In genomic region chr1:110088739-110089316, GRCh38 we compare ENCODE assay signal across 14 cellular contexts. TPM values are rescaled to one million over a fixed set of nuclear protein-coding genes. Genes with fewer than 3 reads are reported as not detected.
DNase-seq lines count a peak whose midpoint lies in the region; ATAC-seq, FAIRE-seq and TF ChIP-seq lines count a peak whose summit lies in the region.
"Had no signal": no experiment of that assay in that cellular context is flagged by ENCODE, and none has a peak within 500 bp of the region (broad histone marks: within the 10 kb centered on the region; RNA-seq: fewer than 3 reads in every experiment).

No MANE protein-coding gene starts in this region.

- H3K36me3 ChIP-seq in BLaER1 treated with 17β-estradiol and CSF1 and Interleukin-3, amounts not matched to agents 10 nM and 100 nM, result no peaks in the 10 kb centered on the region
- no peaks in the 10 kb centered on the region for H3K36me3 ChIP-seq in Karpas-422 (ENCODE audit: insufficient read depth, low read length)
- H3K36me3 ChIP-seq in H1 (ENCODE audit: control insufficient read depth in 2 of 4, insufficient read depth in 4 of 4, low read length in 3 of 4), result peaks cover 0 to 5% (median 0%) of the 10 kb centered on the region in 4 experiments; a peak in 1 of 8 replicates

- 77% methylated on average over 10 of the region's 10 CpGs; no CpG with 5 or more reads in 1 of the 2 experiments for WGBS in H1 (ENCODE audit: extremely low coverage in 1 of 2, insufficient coverage in 1 of 2, insufficient read length in 1 of 2, insufficient replicate concordance in 2 of 2, low coverage in 1 of 2, low lambda C conversion rate in 2 of 2, missing lambda C conversion rate in 1 of 2), 2 experiments
- WGBS in lower leg skin, 2 donors, result 78 to 83% methylated on average over 9 to 10 of the region's 10 CpGs

- H3K27ac ChIP-seq in BLaER1 treated with 17β-estradiol and CSF1 and Interleukin-3, amounts not matched to agents 10 nM and 100 nM, result peak overlapping the region in 7 of 11 experiments; percentile 27 to 72 (median 57); a peak in 11 of 22 replicates
- peak overlapping the region; percentile 87 for H3K27ac ChIP-seq in Karpas-422 (ENCODE audit: low read length)
- no peak overlapping the region for H3K27ac ChIP-seq in H1 (ENCODE audit: low read depth, low read length)
- H3K27ac ChIP-seq: C4-2B had no signal

- H2AFZ ChIP-seq in Karpas-422 (ENCODE audit: low read length) (no peak overlapping the region), H1 (ENCODE audit: low read length) (no peak overlapping the region)

- H2BK15ac ChIP-seq in H1 (ENCODE audit: low read length), result no peak overlapping the region

- no peak overlapping the region for H3K56ac ChIP-seq in H1 (replicated peaks; ENCODE audit: insufficient read length, low read depth, low read length)

- H4K8ac ChIP-seq in H1 (ENCODE audit: extremely low read depth, insufficient read depth, low read length), result no peak overlapping the region

- no peak for TF ChIP-seq RAD21 in H1 (IDR thresholded peaks at IDR 0.05 in 1 of 2, conservative IDR thresholded peaks at IDR 0.05 in 1 of 2; ENCODE audit: low read depth in 2 of 2, low read length in 2 of 2)

- intact Hi-C loops in posterior vena cava (cut with DNase I), result no loop called here
- intact Hi-C loops in lower leg skin (cut with DNase I; ENCODE audit: low total_unique reads), result no loop called here

- peaks cover 30 to 53% (median 41%) of the 10 kb centered on the region in 10 experiments for H3K4me1 ChIP-seq in BLaER1 treated with 17β-estradiol and CSF1 and Interleukin-3, amounts not matched to agents 10 nM and 100 nM
- H3K4me1 ChIP-seq in Karpas-422 (ENCODE audit: low read length), result peaks cover 99% of the 10 kb centered on the region
- peaks cover 0 to 17% (median 8%) of the 10 kb centered on the region in 4 experiments; a peak in 6 of 7 replicates for H3K4me1 ChIP-seq in H1 (replicated peaks in 1 of 4; ENCODE audit: control insufficient read depth in 3 of 4, insufficient read depth in 4 of 4, low read length in 3 of 4)

- POLR2A ChIA-PET in H1 (lab: Charles Lee; ENCODE audit: partially characterized antibody), result interaction anchor here (1.0 to 2.6 kb wide), 3 partner anchors 17 to 38 kb away, joined by 3 to 10 read pairs (median 4); no protein-coding TSS in a partner anchor

- no peak overlapping the region for H4K91ac ChIP-seq in H1 (replicated peaks; ENCODE audit: insufficient read length, low read length)

- H3K4me2 ChIP-seq in BLaER1 treated with 17β-estradiol and CSF1 and Interleukin-3, amounts not matched to agents 10 nM and 100 nM, result peak overlapping the region; percentile 60 to 97 (median 85)
- H3K4me2 ChIP-seq in Karpas-422 (ENCODE audit: low read depth, low read length, poor library complexity, severe bottlenecking), result no peak overlapping the region
- H3K4me2 ChIP-seq in H1 (ENCODE audit: insufficient read depth in 1 of 2, low read depth in 2 of 2, low read length in 2 of 2), result no peak overlapping the region

- no peak overlapping the region for H2BK120ac ChIP-seq in H1 (replicated peaks; ENCODE audit: low read depth, low read length)

- peak overlapping the region; percentile 44; the same call in 1 of the 2 replicates for H2BK12ac ChIP-seq in H1 (ENCODE audit: low read depth, low read length)

- H2AK5ac ChIP-seq in H1 (ENCODE audit: low read depth, low read length), result 0 out of 2 replicates have a peak overlapping the region, but pooled peaks have one; percentile 19

- H3K79me1 ChIP-seq in H1 (ENCODE audit: low read depth, low read length), result no peaks in the 10 kb centered on the region

- TF ChIP-seq EP300 in H1 (IDR thresholded peaks at IDR 0.05; ENCODE audit: borderline replicate concordance in 1 of 2, low read depth in 2 of 2, low read length in 2 of 2), result no peak

- peaks cover 35 to 42% (median 39%) of the 10 kb centered on the region in 11 experiments for H3K27me3 ChIP-seq in BLaER1 treated with 17β-estradiol and CSF1 and Interleukin-3, amounts not matched to agents 10 nM and 100 nM
- H3K27me3 ChIP-seq in Karpas-422 (ENCODE audit: low read length) (no peaks in the 10 kb centered on the region), H1 (replicated peaks in 1 of 4; ENCODE audit: control insufficient read depth in 3 of 4, extremely low read depth in 1 of 4, insufficient read depth in 3 of 4, low read length in 3 of 4) (peaks cover 31 to 48% (median 39%) of the 10 kb centered on the region in 4 experiments)

- no peak overlapping the region for H3K4ac ChIP-seq in H1 (replicated peaks; ENCODE audit: insufficient read length, low read depth, low read length)

- H3K23ac ChIP-seq in H1 (ENCODE audit: insufficient read length), result no peak overlapping the region

- H3K18ac ChIP-seq in H1 (ENCODE audit: extremely low read depth, low read length), result peak overlapping the region; percentile 15; the same call in 1 of the 2 replicates

- FAIRE-seq in H1 (lab: Jason Lieb, UNC), result no peak
- FAIRE-seq: H54 had no signal

- no peak for TF ChIP-seq POLR2A in H1 (IDR thresholded peaks at IDR 0.05; ENCODE audit: control extremely low read depth in 1 of 2, low read depth in 2 of 2, low read length in 2 of 2)
- no peak for TF ChIP-seq POLR2A in lower leg skin (IDR thresholded peaks at IDR 0.05)

- H3K4me3 ChIP-seq in BLaER1 treated with 17β-estradiol and CSF1 and Interleukin-3, amounts not matched to agents 10 nM and 100 nM, result no peak overlapping the region
- no peak overlapping the region for H3K4me3 ChIP-seq in Karpas-422 (ENCODE audit: low read length)
- no peak overlapping the region for H3K4me3 ChIP-seq in H1 (ENCODE audit: extremely low read depth in 1 of 4, insufficient read depth in 2 of 4, low read depth in 3 of 4, low read length in 4 of 4)
- H3K4me3 ChIP-seq in lower leg skin (ENCODE audit: low read depth, poor library complexity, severe bottlenecking), result no peak overlapping the region

- H4K20me1 ChIP-seq in BLaER1 treated with 17β-estradiol and CSF1 and Interleukin-3, amounts not matched to agents 10 nM and 100 nM, result peaks cover 0 to 17% (median 8%) of the 10 kb centered on the region in 11 experiments; a peak in 12 of 22 replicates
- H4K20me1 ChIP-seq in Karpas-422 (ENCODE audit: insufficient read depth, low read depth, low read length), result no peaks in the 10 kb centered on the region
- H4K20me1 ChIP-seq in H1 (replicated peaks in 1 of 2; ENCODE audit: control insufficient read depth in 1 of 2, insufficient read depth in 2 of 2, low read length in 2 of 2), result peaks cover 2 to 7% of the 10 kb centered on the region in 2 experiments

- CTCF ChIA-PET in H1 (lab: Charles Lee; ENCODE audit: partially characterized antibody), result interaction anchor here (0.6 to 52.4 kb wide), 26 partner anchors 8 to 558 kb away, joined by 3 to 1450 read pairs (median 4); partner anchors contain the start of genes ALX3, SLC6A17, STRIP1 and UBL4B

- DNase-seq in Karpas-422, result no peak
- DNase-seq in H1 (ENCODE audit: low read depth in 1 of 2, low spot score in 2 of 2), result no peak
- peak; percentile 69 for DNase-seq in posterior vena cava (ENCODE audit: low spot score)
- DNase-seq in lower leg skin (ENCODE audit: low spot score in 2 of 2), result no peak
- DNase-seq in COLO829 (ENCODE audit: low spot score), result no peak

- no peak for TF ChIP-seq CTCF in H1 (IDR thresholded peaks at IDR 0.05; ENCODE audit: control extremely low read depth in 1 of 3, insufficient read depth in 1 of 3, low read depth in 1 of 3, low read length in 3 of 3)
- TF ChIP-seq CTCF in lower leg skin (IDR thresholded peaks at IDR 0.05), result no peak

- peaks cover 8% of the 10 kb centered on the region; the same call in 1 of the 2 replicates for H3K23me2 ChIP-seq in H1 (ENCODE audit: low read depth, low read length)

- no peak overlapping the region for H2BK20ac ChIP-seq in H1 (ENCODE audit: low read length)

- H3K79me2 ChIP-seq in Karpas-422 (ENCODE audit: low read length) (no peaks in the 10 kb centered on the region), H1 (ENCODE audit: control insufficient read depth in 1 of 2, insufficient read depth in 2 of 2, low read length in 2 of 2) (no peaks in the 10 kb centered on the region)

- peak overlapping the region in 5 of 11 experiments; percentile 10 to 62 (median 45); a peak in 8 of 22 replicates for H3K9ac ChIP-seq in BLaER1 treated with 17β-estradiol and CSF1 and Interleukin-3, amounts not matched to agents 10 nM and 100 nM
- H3K9ac ChIP-seq in Karpas-422 (ENCODE audit: low read length) (peak overlapping the region; percentile 58), H1 (replicated peaks in 1 of 4; ENCODE audit: extremely low read depth in 1 of 4, low read depth in 3 of 4, low read length in 3 of 4) (no peak overlapping the region)

- H3K9me3 ChIP-seq in BLaER1 treated with 17β-estradiol and CSF1 and Interleukin-3, amounts not matched to agents 10 nM and 100 nM (replicated peaks in 1 of 11), result no peaks in the 10 kb centered on the region
- no peaks in the 10 kb centered on the region for H3K9me3 ChIP-seq in Karpas-422 (ENCODE audit: low read length)
- H3K9me3 ChIP-seq in H1 (ENCODE audit: insufficient read depth in 2 of 2, low read depth in 1 of 2, low read length in 1 of 2), result no peaks in the 10 kb centered on the region
- H3K9me3 ChIP-seq: Caco-2 had no signal

- H4K5ac ChIP-seq in H1 (ENCODE audit: insufficient read length, low read depth, low read length), result no peak overlapping the region

- no peak for ATAC-seq in GM18511 (IDR thresholded peaks at IDR 0.05; ENCODE audit: unreplicated experiment)
- ATAC-seq in GM18519 (IDR thresholded peaks at IDR 0.05; ENCODE audit: low FRiP score, unreplicated experiment), result no peak

- no peaks in the 10 kb centered on the region for H3K9me2 ChIP-seq in Karpas-422 (replicated peaks; ENCODE audit: insufficient read depth, low read length)

- no peak overlapping the region for H2BK5ac ChIP-seq in H1 (ENCODE audit: low read depth, low read length)

- no peak overlapping the region for H3K14ac ChIP-seq in H1 (ENCODE audit: insufficient read length)

RNA-seq across cellular contexts. Expression of gene ALX3, which starts 18.4 kb away (rescaled TPM):
- total RNA-seq in Karpas-422 (2014; rRNA removed; shearing (Covaris generic); ENCODE audit: low replicate concordance), result not detected in 2 replicates
- total RNA-seq in H1 (2021; fragmentation: NEBNext Ultra II Directional; extraction: Animal tissue kit (Norgen Biotek cat#: 25700)), result not detected in 2 replicates
- 0.06 and 0.20 TPM in 2 replicates for polyA plus RNA-seq in H1 (2011; rRNA removed)
- polyA plus RNA-seq in H1 (2011; cell fraction: cytosol; rRNA removed), result 0.05 TPM
- polyA plus RNA-seq in H1 (2011; cell fraction: nucleus; rRNA removed), result not detected
- 0.10 to 0.12 TPM in 2 of 4 replicates, not detected in the others for polyA plus RNA-seq in H1 (2012, experiment 1 of 2)
- polyA plus RNA-seq in H1 (2012, experiment 2 of 2), result not detected
- 0.02 TPM for polyA plus RNA-seq in H1 (2013, experiment 1 of 2)
- polyA plus RNA-seq in H1 (2013, experiment 2 of 2), result 0.07 TPM
- polyA minus RNA-seq in H1 (2011; rRNA and poly(A)+ RNA removed), result not detected in 2 replicates
- not detected for polyA minus RNA-seq in H1 (2011; cell fraction: cytosol; rRNA and poly(A)+ RNA removed)
- polyA minus RNA-seq in H1 (2011; cell fraction: nucleus; rRNA and poly(A)+ RNA removed), result not detected
- not detected for total RNA-seq in posterior vena cava
- total RNA-seq in lower leg skin, result under 1 TPM in 1 of 4 donors, not detected in 3; 0.52 TPM
- total RNA-seq: A172; Caco-2; CD4-positive, alpha-beta memory T cell; IMR-90 had no signal
- polyA plus RNA-seq: CD4-positive, alpha-beta memory T cell; IMR-90 had no signal

RNA-seq across cellular contexts. Expression of gene UBL4B, which starts 23.4 kb away (rescaled TPM):
- 0.19 and 0.47 TPM in 2 replicates for total RNA-seq in Karpas-422 (2014; rRNA removed; shearing (Covaris generic); ENCODE audit: low replicate concordance)
- not detected in 2 replicates for total RNA-seq in H1 (2021; fragmentation: NEBNext Ultra II Directional; extraction: Animal tissue kit (Norgen Biotek cat#: 25700))
- 0.06 and 0.11 TPM in 2 replicates for polyA plus RNA-seq in H1 (2011; rRNA removed)
- polyA plus RNA-seq in H1 (2011; cell fraction: cytosol; rRNA removed), result 0.14 TPM
- polyA plus RNA-seq in H1 (2011; cell fraction: nucleus; rRNA removed), result 0.14 TPM
- not detected in 4 replicates for polyA plus RNA-seq in H1 (2012, experiment 1 of 2)
- polyA plus RNA-seq in H1 (2012, experiment 2 of 2), result not detected
- not detected for polyA plus RNA-seq in H1 (2013, experiment 1 of 2)
- polyA plus RNA-seq in H1 (2013, experiment 2 of 2), result not detected
- not detected in 2 replicates for polyA minus RNA-seq in H1 (2011; rRNA and poly(A)+ RNA removed)
- not detected for polyA minus RNA-seq in H1 (2011; cell fraction: cytosol; rRNA and poly(A)+ RNA removed)
- polyA minus RNA-seq in H1 (2011; cell fraction: nucleus; rRNA and poly(A)+ RNA removed), result not detected
- under 1 TPM in 1 of 2 donors, not detected in 1; 0.19 TPM for total RNA-seq in posterior vena cava
- 1 to 10 TPM in 1 of 4 donors, not detected in 3; 3.0 TPM for total RNA-seq in lower leg skin
- total RNA-seq: Caco-2; CD4-positive, alpha-beta memory T cell; IMR-90 had no signal
- polyA plus RNA-seq: CD4-positive, alpha-beta memory T cell; IMR-90 had no signal

RNA-seq across cellular contexts. Expression of gene STRIP1, which starts 54.4 kb away (rescaled TPM):
- 35.3 and 53.8 TPM in 2 replicates for total RNA-seq in Karpas-422 (2014; rRNA removed; shearing (Covaris generic); ENCODE audit: low replicate concordance)
- total RNA-seq in H1 (2021; fragmentation: NEBNext Ultra II Directional; extraction: Animal tissue kit (Norgen Biotek cat#: 25700)), result 45.1 and 45.6 TPM in 2 replicates
- 21.3 and 23.7 TPM in 2 replicates for polyA plus RNA-seq in H1 (2011; rRNA removed)
- polyA plus RNA-seq in H1 (2011; cell fraction: cytosol; rRNA removed), result 31.9 TPM
- polyA plus RNA-seq in H1 (2011; cell fraction: nucleus; rRNA removed), result 115 TPM
- polyA plus RNA-seq in H1 (2012, experiment 1 of 2), result 31.9 to 37.5 TPM (median 34.3 TPM) in 4 replicates
- 15.7 TPM for polyA plus RNA-seq in H1 (2012, experiment 2 of 2)
- polyA plus RNA-seq in H1 (2013, experiment 1 of 2), result 24.5 TPM
- 23.5 TPM for polyA plus RNA-seq in H1 (2013, experiment 2 of 2)
- polyA minus RNA-seq in H1 (2011; rRNA and poly(A)+ RNA removed), result 75.4 and 77.6 TPM in 2 replicates
- polyA minus RNA-seq in H1 (2011; cell fraction: cytosol; rRNA and poly(A)+ RNA removed), result 26.4 TPM
- 81.9 TPM for polyA minus RNA-seq in H1 (2011; cell fraction: nucleus; rRNA and poly(A)+ RNA removed)
- total RNA-seq in posterior vena cava (10 to 100 TPM; 27.2 to 29.8 TPM), lower leg skin (10 to 100 TPM; 45.0 to 64.1 (median 50.9) TPM)

Comparison
In these comparisons a context has a peak if more than half of its experiments do, and no peak if none do; other contexts are left out.
1. H3K4me2 ChIP-seq: peak in BLaER1 treated with 17β-estradiol and CSF1 and Interleukin-3, amounts not matched to agents 10 nM and 100 nM (11 of 11); none in Karpas-422 (single experiment) and H1 (0 of 2).